33 cellular contexts compared by ENCODE assay signal in the genomic region with DNA sequence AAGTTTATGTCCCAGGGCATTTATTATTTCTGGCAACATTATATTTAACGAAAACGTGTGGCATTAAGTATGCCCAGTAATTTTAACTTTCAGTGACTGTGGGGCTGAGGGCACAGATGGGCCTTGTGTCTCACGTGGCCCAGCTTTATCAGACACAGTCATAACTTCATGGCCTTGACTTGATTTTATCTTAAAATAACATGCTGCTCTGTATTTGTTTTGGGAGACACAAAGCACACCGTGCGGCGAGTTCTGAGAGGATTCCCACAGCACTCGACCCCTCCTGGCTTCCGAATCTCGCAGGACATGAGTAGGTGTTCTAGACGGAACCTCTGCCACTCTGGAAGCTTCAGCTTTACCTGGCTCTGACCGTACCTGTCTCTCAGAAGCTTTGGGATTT.
"Had no signal": no experiment of that assay in that cellular context is flagged by ENCODE, and none has a peak within 500 bp of the region (broad histone marks: within the 10 kb centered on the region; RNA-seq: fewer than 3 reads in every experiment).

No MANE protein-coding gene starts in this region.

- H3K27ac Mint-ChIP-seq: activated CD4-positive, alpha-beta memory T cell treated with anti-CD3 and anti-CD28 coated beads, Interleukin-2, amount 10 ng/mL, durations not matched to agents 7 days and 5 days; activated CD8-positive, alpha-beta memory T cell treated with anti-CD3 and anti-CD28 coated beads, Interleukin-2, amount 10 ng/mL, durations not matched to agents 7 days and 5 days; activated naive CD8-positive, alpha-beta T cell treated with anti-CD3 and anti-CD28 coated beads for 36 hours; brain; IgD-negative memory B cell had no signal

- H3K9me3 Mint-ChIP-seq: activated CD4-positive, alpha-beta memory T cell treated with anti-CD3 and anti-CD28 coated beads, Interleukin-2, amount 10 ng/mL, durations not matched to agents 7 days and 5 days; activated naive CD8-positive, alpha-beta T cell treated with anti-CD3 and anti-CD28 coated beads for 36 hours; brain had no signal

- H3K27ac ChIP-seq: WERI-Rb-1 had no signal

- H3K4me3 ChIP-seq: MG63 had no signal

- H3K9me3 ChIP-seq: MG63 had no signal

- ATAC-seq: activated CD8-positive, alpha-beta memory T cell treated with anti-CD3 and anti-CD28 coated beads, Interleukin-2, amount 10 ng/mL, durations not matched to agents 7 days and 5 days; Panc1; Right ventricle myocardium inferior had no signal

- H3K36me3 Mint-ChIP-seq: activated CD8-positive, alpha-beta memory T cell treated with anti-CD3 and anti-CD28 coated beads, Interleukin-2, amount 10 ng/mL, durations not matched to agents 7 days and 5 days; activated naive CD8-positive, alpha-beta T cell treated with anti-CD3 and anti-CD28 coated beads for 36 hours; brain; IgD-negative memory B cell had no signal

- DNase-seq: activated CD4-positive, alpha-beta memory T cell treated with anti-CD3 and anti-CD28 coated beads, Interleukin-2, amount 10 ng/mL, durations not matched to agents 7 days and 5 days; activated CD4-positive, alpha-beta T cell treated with anti-CD3 and anti-CD28 coated beads for 1 hour; activated CD4-positive, alpha-beta T cell treated with anti-CD3 and anti-CD28 coated beads for 48 hours; activated CD4-positive, CD25-positive, alpha-beta regulatory T cell; activated CD8-positive, alpha-beta memory T cell treated with anti-CD3 and anti-CD28 coated beads for 24 hours; activated CD8-positive, alpha-beta memory T cell treated with anti-CD3 and anti-CD28 coated beads, Interleukin-2, amount 10 ng/mL, durations not matched to agents 7 days and 5 days; activated CD8-positive, alpha-beta memory T cell treated with anti-CD3 and anti-CD28 coated beads, Interleukin-2, amount 50 U/mL, for 48 hours; activated effector memory CD4-positive, alpha-beta T cell treated with Interleukin-2 at 50 U/mL for 16 hours; activated naive CD4-positive, alpha-beta T cell; activated naive CD4-positive, alpha-beta T cell treated with anti-CD3 and anti-CD28 coated beads, Interleukin-2, amount 50 U/mL, for 16 hours; activated naive CD8-positive, alpha-beta T cell treated with anti-CD3 and anti-CD28 coated beads for 36 hours; caudate nucleus; cerebellar nuclear complex; Kasumi-1; KG1; MG63; NCI-H1048; NCI-H1436 treated with DMSO at 0.1 percent for 48 hours; NCI-H1694 treated with DMSO at 0.1 percent for 48 hours; NCI-H2029; NCI-H345; NCI-H524 treated with DMSO at 0.1 percent for 48 hours; RPMI8226; SIG-M5; T1000; WERI-Rb-1 had no signal

- H3K27me3 ChIP-seq: MG63 had no signal

- FAIRE-seq: astrocyte, bronchial epithelial cell, TTC549 had no signal

- H3K36me3 ChIP-seq: MG63, WERI-Rb-1 had no signal

- H3K4me3 Mint-ChIP-seq: activated CD4-positive, alpha-beta memory T cell treated with anti-CD3 and anti-CD28 coated beads, Interleukin-2, amount 10 ng/mL, durations not matched to agents 7 days and 5 days; activated CD8-positive, alpha-beta memory T cell treated with anti-CD3 and anti-CD28 coated beads, Interleukin-2, amount 10 ng/mL, durations not matched to agents 7 days and 5 days; activated naive CD8-positive, alpha-beta T cell treated with anti-CD3 and anti-CD28 coated beads for 36 hours; brain; IgD-negative memory B cell had no signal

- H3K27me3 Mint-ChIP-seq: activated CD4-positive, alpha-beta memory T cell treated with anti-CD3 and anti-CD28 coated beads, Interleukin-2, amount 10 ng/mL, durations not matched to agents 7 days and 5 days; activated naive CD8-positive, alpha-beta T cell treated with anti-CD3 and anti-CD28 coated beads for 36 hours; IgD-negative memory B cell had no signal

- H3K4me1 Mint-ChIP-seq: activated CD4-positive, alpha-beta memory T cell treated with anti-CD3 and anti-CD28 coated beads, Interleukin-2, amount 10 ng/mL, durations not matched to agents 7 days and 5 days; activated CD8-positive, alpha-beta memory T cell treated with anti-CD3 and anti-CD28 coated beads, Interleukin-2, amount 10 ng/mL, durations not matched to agents 7 days and 5 days; activated naive CD8-positive, alpha-beta T cell treated with anti-CD3 and anti-CD28 coated beads for 36 hours; IgD-negative memory B cell had no signal
